In genomic region chr12:122895757-122896636, GRCh38 we compare ENCODE assay signal across 8 cellular contexts. TPM values are rescaled to one million over a fixed set of nuclear protein-coding genes. Genes with fewer than 3 reads are reported as not detected.
DNase-seq lines count a peak whose midpoint lies in the region; ATAC-seq, FAIRE-seq and TF ChIP-seq lines count a peak whose summit lies in the region.

TSS of gene VPS37B (minus strand) at chr12:122896124. CDS start at chr12:122896062, 62 bp downstream.

- no peaks in the 10 kb centered on the region for H3K36me3 ChIP-seq in mucosa of rectum (ENCODE audit: control insufficient read depth in 2 of 2, insufficient read depth in 2 of 2, low read length in 2 of 2)

- DNase-seq in GM12892 (ENCODE audit: insufficient read length) = peak; percentile 73
- DNase-seq in NOMO-1 treated with DMSO at 0.1 percent for 48 hours (lab: John Stamatoyannopoulos, UW; ENCODE audit: unreplicated experiment) = peak; percentile 59
- DNase-seq in activated T-cell treated with anti-CD3 and anti-CD28 coated beads, Interleukin-2, amount 50 U/mL, for 1 hour = peak; percentile 95
- no peak for DNase-seq in epithelial cell of proximal tubule (ENCODE audit: low read depth)
- DNase-seq in stimulated activated CD8-positive, alpha-beta memory T cell treated with anti-CD3 and anti-CD28 coated beads, Interleukin-4, amount 100 ng/mL, for 24 hours (ENCODE audit: low read depth) = peak; percentile 80

- FAIRE-seq in GM12892 (lab: Jason Lieb, UNC) = peak; percentile 91

- H3K4me1 ChIP-seq in mucosa of rectum (ENCODE audit: control insufficient read depth in 2 of 2, insufficient read depth in 2 of 2, low read length in 2 of 2) = peaks cover 38 to 52% of the 10 kb centered on the region in 2 donors

- peak within 1 kb of the TSS; percentile 87 for H3K27ac ChIP-seq in mucosa of rectum (ENCODE audit: low read depth in 2 of 2, low read length in 2 of 2)

- peak within 1 kb of the TSS; percentile 95 for H3K4me3 ChIP-seq in epithelial cell of proximal tubule (ENCODE audit: low read depth, low read length)
- peak within 1 kb of the TSS; percentile 89 to 97 for H3K4me3 ChIP-seq in mucosa of rectum (ENCODE audit: low read length in 2 of 2)

- TF ChIP-seq POLR2A in GM12892 (IDR thresholded peaks at IDR 0.05; ENCODE audit: low read depth, low read length) = peak; percentile 66; the same call in 1 of the 2 replicates

- no peaks in the 10 kb centered on the region for H3K27me3 ChIP-seq in mucosa of rectum (ENCODE audit: control insufficient read depth in 2 of 2, insufficient read depth in 2 of 2, low read length in 2 of 2)

- no peaks in the 10 kb centered on the region for H3K9me3 ChIP-seq in mucosa of rectum (ENCODE audit: control insufficient read depth in 2 of 2, low read length in 2 of 2)

- TF ChIP-seq CTCF in epithelial cell of proximal tubule (conservative IDR thresholded peaks at IDR 0.05; ENCODE audit: low read depth, low read length) = no peak

- ATAC-seq in HG03097 (IDR thresholded peaks at IDR 0.05; ENCODE audit: low FRiP score, unreplicated experiment) (peak; percentile 36), GM21529 (IDR thresholded peaks at IDR 0.05; ENCODE audit: unreplicated experiment) (no peak)

- H3K9ac ChIP-seq in mucosa of rectum (ENCODE audit: low read depth in 1 of 2, low read length in 2 of 2) = peak within 1 kb of the TSS; percentile 86 to 99

RNA-seq across cellular contexts. Expression of gene VPS37B, which starts in this region (rescaled TPM):
- 5.5 TPM for polyA plus RNA-seq in GM12892 (2012; ENCODE audit: missing spikeins)
- total RNA-seq in epithelial cell of proximal tubule = 58.9 and 73.4 TPM in 2 replicates
